31 cellular contexts compared by ENCODE assay signal in the genomic region with DNA sequence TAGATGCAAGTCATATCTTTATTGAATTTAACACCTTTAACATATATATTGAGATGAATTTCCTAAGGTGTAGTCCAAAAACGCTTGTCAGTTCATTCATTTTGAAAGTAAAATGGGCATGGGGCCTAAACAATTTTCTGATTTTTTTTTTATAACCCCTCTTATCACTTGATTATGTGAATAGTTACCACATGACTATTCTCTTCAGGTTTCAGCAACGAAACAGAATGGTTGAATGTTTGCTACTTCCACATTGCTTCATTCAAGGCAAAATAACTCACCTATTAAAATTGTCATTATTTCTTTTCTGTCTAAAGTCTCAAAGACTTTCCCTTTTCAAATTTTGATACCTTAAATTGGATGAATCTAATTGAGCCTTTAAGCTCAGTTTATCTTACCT.
DNase-seq lines count a peak whose midpoint lies in the region; ATAC-seq, FAIRE-seq and TF ChIP-seq lines count a peak whose summit lies in the region.
"Had no signal": no experiment of that assay in that cellular context is flagged by ENCODE, and none has a peak within 500 bp of the region (broad histone marks: within the 10 kb centered on the region; RNA-seq: fewer than 3 reads in every experiment).

No MANE protein-coding gene starts in this region.

- no peak for DNase-seq in dorsolateral prefrontal cortex
- no peak for DNase-seq in pancreas
- no peak for DNase-seq in foreskin fibroblast
- no peak for DNase-seq in NCI-H187 treated with DMSO at 0.1 percent for 48 hours (lab: John Stamatoyannopoulos, UW)
- no peak for DNase-seq in GM19239 (ENCODE audit: insufficient read length, low spot score)
- DNase-seq: activated CD4-positive, alpha-beta T cell treated with anti-CD3 and anti-CD28 coated beads for 48 hours; activated CD8-positive, alpha-beta memory T cell treated with anti-CD3 and anti-CD28 coated beads, Interleukin-2, amount 50 U/mL, for 4 hours; activated naive CD4-positive, alpha-beta T cell; aorta; central memory CD4-positive, alpha-beta T cell; DMS53; effector CD4-positive, alpha-beta T cell; HCEC 1CT; kidney; mesendoderm; MM.1S; naive B cell; NCI-H146; NCI-H2171 treated with DMSO at 0.1 percent for 48 hours; NCI-H69; stimulated activated CD8-positive, alpha-beta memory T cell treated with anti-CD3 and anti-CD28 coated beads, Interleukin-4, amount 100 ng/mL, for 48 hours; T-helper 2 cell had no signal

- no peak overlapping the region for H2AFZ ChIP-seq in ACC112 (ENCODE audit: low read length, unreplicated experiment)
- H2AFZ ChIP-seq: parathyroid adenoma had no signal

- FAIRE-seq in pancreas (lab: Jason Lieb, UNC) (no peak), GM19239 (lab: Jason Lieb, UNC) (no peak)
- FAIRE-seq: frontal cortex, K562, kidney had no signal

- H3K27me3 ChIP-seq in ACC112 (ENCODE audit: insufficient read depth, low read length) (no peaks in the 10 kb centered on the region), DOHH2 (ENCODE audit: control insufficient read depth, low read length) (no peaks in the 10 kb centered on the region), dorsolateral prefrontal cortex (no peaks in the 10 kb centered on the region), pancreas (no peaks in the 10 kb centered on the region)

- no peak overlapping the region for H3K4me3 ChIP-seq in ACC112 (ENCODE audit: low read depth, low read length)
- H3K4me3 ChIP-seq in DOHH2 (ENCODE audit: low read length): no peak overlapping the region
- no peak overlapping the region for H3K4me3 ChIP-seq in dorsolateral prefrontal cortex
- H3K4me3 ChIP-seq in pancreas: no peak overlapping the region
- H3K4me3 ChIP-seq in foreskin fibroblast (ENCODE audit: low read depth in 1 of 2, low read length in 2 of 2): no peak overlapping the region
- H3K4me3 ChIP-seq: K562, SK-N-MC had no signal

- intact Hi-C loops in dorsolateral prefrontal cortex (cut with DNase I): no loop called here
- intact Hi-C loops in pancreas (cut with DNase I): no loop called here

- TF ChIP-seq CTCF in DOHH2 (IDR thresholded peaks at IDR 0.05; ENCODE audit: low read depth, low read length, poor library complexity, severe bottlenecking) (no peak), dorsolateral prefrontal cortex (IDR thresholded peaks at IDR 0.05 in 54 of 56, conservative IDR thresholded peaks at IDR 0.05 in 2 of 56; ENCODE audit: low read depth in 1 of 56, partially characterized antibody in 56 of 56) (no peak), pancreas (IDR thresholded peaks at IDR 0.05) (no peak), foreskin fibroblast (IDR thresholded peaks at IDR 0.05; ENCODE audit: low read depth, low read length) (no peak)

- peaks cover 11% of the 10 kb centered on the region; the same call in 1 of the 2 replicates for H3K9me3 ChIP-seq in DOHH2 (ENCODE audit: control insufficient read depth, insufficient read depth, low read length)
- no peaks in the 10 kb centered on the region for H3K9me3 ChIP-seq in pancreas

- ATAC-seq in pancreas (peak in 3 of 4 donors; percentile 41 to 66 (median 52)), GM19023 (IDR thresholded peaks at IDR 0.05; ENCODE audit: unreplicated experiment) (no peak)
- ATAC-seq: K562, sciatic nerve had no signal

- no peaks in the 10 kb centered on the region for H3K9me2 ChIP-seq in DOHH2 (replicated peaks; ENCODE audit: control insufficient read depth, low read length)

- H3F3A ChIP-seq in DOHH2 (ENCODE audit: control insufficient read depth, insufficient read depth): peaks cover 27% of the 10 kb centered on the region

- H3K27ac ChIP-seq in ACC112 (ENCODE audit: low read depth, low read length) (peak overlapping the region; percentile 7; the same call in 1 of the 2 replicates), DOHH2 (ENCODE audit: low read depth, low read length) (peak overlapping the region; percentile 23; the same call in 1 of the 2 replicates), dorsolateral prefrontal cortex (peak overlapping the region in 45 of 59 donors; percentile 2 to 90 (median 75)), pancreas (no peak overlapping the region)
- H3K27ac ChIP-seq: parathyroid adenoma, RWPE1, SK-N-MC had no signal

- no peaks in the 10 kb centered on the region for H4K20me1 ChIP-seq in DOHH2 (ENCODE audit: control insufficient read depth, insufficient read depth, low read depth, low read length)

- WGBS in pancreas, 2 donors: 14 to 17% methylated on average over 2 of the region's 2 CpGs

- peaks cover 26% of the 10 kb centered on the region for H3K4me1 ChIP-seq in ACC112 (ENCODE audit: control insufficient read depth, insufficient read depth, low read length, unreplicated experiment)
- H3K4me1 ChIP-seq in DOHH2 (ENCODE audit: control insufficient read depth, low read length): peaks cover 81% of the 10 kb centered on the region
- H3K4me1 ChIP-seq in pancreas: peaks cover 0 to 29% (median 6%) of the 10 kb centered on the region in 3 donors
- H3K4me1 ChIP-seq: parathyroid adenoma had no signal

- no peak overlapping the region for H3K4me2 ChIP-seq in DOHH2 (ENCODE audit: low read length)

- H3K36me3 ChIP-seq in ACC112 (ENCODE audit: insufficient read depth, low read length) (no peaks in the 10 kb centered on the region), DOHH2 (ENCODE audit: control insufficient read depth, low read length) (peaks cover 67% of the 10 kb centered on the region), pancreas (no peaks in the 10 kb centered on the region)

- H3K79me2 ChIP-seq in ACC112 (ENCODE audit: control insufficient read depth, insufficient read depth, low read length, unreplicated experiment): peaks cover 90% of the 10 kb centered on the region
- peaks cover 99% of the 10 kb centered on the region for H3K79me2 ChIP-seq in DOHH2 (ENCODE audit: control insufficient read depth, low read length)

Comparison
In these comparisons a context has a peak if more than half of its experiments do, and no peak if none do; other contexts are left out.
1. H3K27ac ChIP-seq: peak in ACC112 (single experiment), DOHH2 (single experiment) and dorsolateral prefrontal cortex (45 of 59); none in pancreas (0 of 4).